Comparison of ENCODE assay signal across 20 cellular contexts in the genomic region with DNA sequence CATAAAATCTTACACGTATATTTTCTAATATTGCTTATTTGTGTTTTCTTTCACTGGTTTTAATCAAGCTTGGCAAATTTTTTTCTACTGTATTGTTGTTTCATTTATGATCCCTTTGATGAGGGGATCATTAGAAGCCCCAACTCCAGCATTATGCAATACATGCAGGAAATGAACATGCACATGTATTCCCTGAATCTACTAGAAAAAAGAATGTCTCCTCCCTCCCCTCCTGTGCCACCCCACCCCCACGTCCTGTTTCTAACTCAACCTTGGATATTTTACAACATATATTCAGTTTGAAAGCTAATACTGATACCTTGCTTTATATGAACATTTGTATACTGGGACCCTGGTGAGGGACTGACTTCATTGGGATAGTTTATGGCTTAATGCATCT.
DNase-seq lines count a peak whose midpoint lies in the region; ATAC-seq and TF ChIP-seq lines count a peak whose summit lies in the region.
"Had no signal": no experiment of that assay in that cellular context is flagged by ENCODE, and none has a peak within 500 bp of the region (broad histone marks: within the 10 kb centered on the region; RNA-seq: fewer than 3 reads in every experiment).

No MANE protein-coding gene starts in this region.

- H3K36me3 ChIP-seq in DND-41 (ENCODE audit: insufficient read depth, low read length): no peaks in the 10 kb centered on the region
- H3K36me3 ChIP-seq: BE2C, BLaER1 had no signal

- H3K4me3 ChIP-seq in DND-41 (ENCODE audit: low read depth in 1 of 2, low read length in 2 of 2) (no peak overlapping the region), NB4 (ENCODE audit: low read depth, low read length) (no peak overlapping the region), fibroblast of pulmonary artery (replicated peaks; ENCODE audit: low read depth, low read length) (no peak overlapping the region)
- H3K4me3 ChIP-seq: BLaER1 had no signal

- no peak overlapping the region for H3K27ac ChIP-seq in DND-41 (ENCODE audit: low read length)
- H3K27ac ChIP-seq: BLaER1 had no signal

- H3K9me3 ChIP-seq in DND-41 (ENCODE audit: insufficient read depth, low read length, severe bottlenecking): peaks cover 5% of the 10 kb centered on the region
- H3K9me3 ChIP-seq: BE2C had no signal

- in situ Hi-C loops in KBM-7 (cut with MboI; ENCODE audit: low pct_unique_long_range_greater_than_20kb, low sequenced_read_pairs): no loop called here

- no peak for TF ChIP-seq CTCF in DND-41 (IDR thresholded peaks at IDR 0.05; ENCODE audit: borderline replicate concordance, extremely low read depth, low read length, poor library complexity, severe bottlenecking)
- TF ChIP-seq CTCF in NB4 (IDR thresholded peaks at IDR 0.05; ENCODE audit: low read depth, low read length): no peak
- no peak for TF ChIP-seq CTCF in fibroblast of pulmonary artery (IDR thresholded peaks at IDR 0.05; ENCODE audit: low read length, missing control alignments)

- no peak for TF ChIP-seq POLR2A in NB4 (IDR thresholded peaks at IDR 0.05; ENCODE audit: extremely low read depth, insufficient read length)

- no peaks in the 10 kb centered on the region for H3K79me2 ChIP-seq in DND-41 (ENCODE audit: insufficient read depth, low read length)

- no peak overlapping the region for H2AFZ ChIP-seq in DND-41 (ENCODE audit: low read depth, low read length)

- H3K4me1 ChIP-seq in DND-41 (ENCODE audit: insufficient read depth, low read length): peaks cover 10% of the 10 kb centered on the region
- H3K4me1 ChIP-seq: BLaER1 had no signal

- H3K27me3 ChIP-seq in DND-41 (ENCODE audit: insufficient read depth, low read length, poor library complexity): no peaks in the 10 kb centered on the region
- H3K27me3 ChIP-seq: BE2C, BLaER1 had no signal

- no peaks in the 10 kb centered on the region for H4K20me1 ChIP-seq in DND-41 (ENCODE audit: insufficient read depth, low read length)
- H4K20me1 ChIP-seq: BLaER1 had no signal

- H3K4me2 ChIP-seq in DND-41 (ENCODE audit: insufficient read depth, low read length): no peak overlapping the region
- H3K4me2 ChIP-seq: BLaER1 had no signal

- H3K9ac ChIP-seq in DND-41 (ENCODE audit: low read depth, low read length): no peak overlapping the region
- H3K9ac ChIP-seq: BLaER1 had no signal

- DNase-seq in DND-41 (peak; percentile 52), KBM-7 (peak; percentile 21), NB4 (ENCODE audit: low read depth) (peak; percentile 16), fibroblast of pulmonary artery (ENCODE audit: low read depth) (peak; percentile 28), NCI-H526 treated with DMSO at 0.1 percent for 48 hours (lab: John Stamatoyannopoulos, UW) (no peak)
- DNase-seq: 8988T; ACHN; BE2C; C1 segment of cervical spinal cord; CD4-positive, alpha-beta memory T cell; CD4-positive, CD25-positive, alpha-beta regulatory T cell; CD8-positive, alpha-beta memory T cell; COR-L47; DMS 273 treated with DMSO at 0.1 percent for 48 hours; DMS153; DMS79; GF-D8 had no signal

- ATAC-seq in DND-41 (ENCODE audit: insufficient read depth, low read depth) (peak; percentile 77), GM18511 (IDR thresholded peaks at IDR 0.05; ENCODE audit: unreplicated experiment) (no peak), HG03571 (IDR thresholded peaks at IDR 0.05; ENCODE audit: unreplicated experiment) (no peak)
